In the genomic region with DNA sequence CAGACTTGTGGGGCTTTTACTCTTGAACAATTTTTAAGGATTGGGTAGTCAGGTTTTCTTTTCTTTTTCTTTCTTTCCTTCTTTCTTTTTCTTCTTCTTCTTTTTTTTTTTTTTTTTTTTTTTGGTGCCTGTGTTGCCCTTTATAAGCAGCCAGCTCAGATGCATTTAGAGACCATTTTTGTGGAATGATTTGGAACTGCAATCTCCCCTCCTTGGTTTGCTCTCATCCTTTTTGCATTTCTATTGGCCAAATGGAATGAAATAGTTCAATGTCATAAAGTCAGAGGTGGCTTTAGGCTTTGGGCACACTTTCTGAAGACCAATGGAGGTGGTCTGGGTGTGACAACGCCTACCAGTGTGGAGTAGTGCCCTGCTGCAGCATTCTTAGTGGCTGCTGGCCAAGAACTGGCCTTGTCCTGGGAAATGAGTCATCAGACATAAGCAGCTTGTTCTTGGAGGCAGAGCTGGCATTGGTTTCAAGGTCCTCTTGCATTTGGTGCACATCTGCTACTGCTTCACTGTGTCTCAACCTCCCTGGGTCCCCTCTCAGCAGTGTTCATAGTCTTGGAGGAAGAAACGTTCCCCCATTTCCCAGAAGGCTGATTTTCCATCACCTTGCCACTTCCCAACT, we compare ENCODE assay signal across 1 cellular context.
TF ChIP-seq lines count a peak whose summit lies in the region.

No MANE protein-coding gene starts in this region.

TF ChIP-seq in GM12878, 131 proteins besides CTCF, POLR2A, EP300 and RAD21 (continued from another document):
- no peak for TF ChIP-seq SMC3 (IDR thresholded peaks at IDR 0.05; ENCODE audit: borderline replicate concordance, low read length)
- no peak for TF ChIP-seq FOXK2 (IDR thresholded peaks at IDR 0.05)
- no peak for TF ChIP-seq EED (IDR thresholded peaks at IDR 0.05; ENCODE audit: low read depth)
TF ChIP-seq in GM12878: peak in this region for 0.
